Comparison of ENCODE assay signal across 8 cellular contexts in genomic region chr14:77761205-77761931, GRCh38. TPM values are rescaled to one million over a fixed set of nuclear protein-coding genes. Genes with fewer than 3 reads are reported as not detected.
DNase-seq lines count a peak whose midpoint lies in the region; ATAC-seq and TF ChIP-seq lines count a peak whose summit lies in the region.

No MANE protein-coding gene starts in this region.

- peaks cover 14% of the 10 kb centered on the region for H3K36me3 Mint-ChIP-seq in activated naive CD8-positive, alpha-beta T cell treated with anti-CD3 and anti-CD28 coated beads for 36 hours

- H3K4me3 Mint-ChIP-seq in activated naive CD8-positive, alpha-beta T cell treated with anti-CD3 and anti-CD28 coated beads for 36 hours = peak overlapping the region; percentile 93

- peaks cover 29% of the 10 kb centered on the region for H3K4me1 Mint-ChIP-seq in activated naive CD8-positive, alpha-beta T cell treated with anti-CD3 and anti-CD28 coated beads for 36 hours

- TF ChIP-seq CTCF in AG09309 (IDR thresholded peaks at IDR 0.05; ENCODE audit: control insufficient read depth, insufficient read depth, low read depth, low read length, missing control alignments) = peak; percentile 31
- peak; percentile 26 for TF ChIP-seq CTCF in GM12873 (IDR thresholded peaks at IDR 0.05; ENCODE audit: insufficient read depth, low read depth, low read length, missing control alignments)

- peak overlapping the region; percentile 97 for H3K27ac Mint-ChIP-seq in activated naive CD8-positive, alpha-beta T cell treated with anti-CD3 and anti-CD28 coated beads for 36 hours

- intact Hi-C loops in head of caudate nucleus (cut with DNase I) = loop anchor here (5.0 kb wide), 1 partner anchor 41 kb away; the partner anchor contains the start of gene ADCK1
- intact Hi-C loops in posterior vena cava (cut with DNase I) = no loop called here

- peak; percentile 75 for DNase-seq in AG09309 (ENCODE audit: low read depth)
- DNase-seq in NCI-H2171 (lab: John Stamatoyannopoulos, UW) = peak; percentile 15
- no peak for DNase-seq in activated naive CD8-positive, alpha-beta T cell treated with anti-CD3 and anti-CD28 coated beads for 36 hours
- DNase-seq in head of caudate nucleus = peak in 35 of 42 donors; percentile 9 to 65 (median 33)
- DNase-seq in non-pigmented ciliary epithelial cell (ENCODE audit: low read depth) = peak; percentile 79
- no peak for DNase-seq in posterior vena cava (ENCODE audit: low spot score)

- H3K4me3 ChIP-seq in AG09309 (ENCODE audit: control insufficient read depth, low read depth, low read length) = peak overlapping the region; percentile 71

- no peaks in the 10 kb centered on the region for H3K27me3 Mint-ChIP-seq in activated naive CD8-positive, alpha-beta T cell treated with anti-CD3 and anti-CD28 coated beads for 36 hours

- ATAC-seq in HG02884 (IDR thresholded peaks at IDR 0.05; ENCODE audit: unreplicated experiment) = peak; percentile 16

- no peaks in the 10 kb centered on the region for H3K9me3 Mint-ChIP-seq in activated naive CD8-positive, alpha-beta T cell treated with anti-CD3 and anti-CD28 coated beads for 36 hours

RNA-seq across cellular contexts. Expression of gene SNW1, which starts 0.4 kb away (rescaled TPM):
- total RNA-seq in activated naive CD8-positive, alpha-beta T cell treated with anti-CD3 and anti-CD28 coated beads for 36 hours = 100 to 1,000 TPM; 114 to 117 TPM
- total RNA-seq in posterior vena cava = 10 to 100 TPM; 52.5 to 58.1 TPM

RNA-seq across cellular contexts. Expression of gene ADCK1, which starts 38.5 kb away (rescaled TPM):
- total RNA-seq in activated naive CD8-positive, alpha-beta T cell treated with anti-CD3 and anti-CD28 coated beads for 36 hours = 1 to 10 TPM; 6.6 to 6.8 TPM
- 1 to 10 TPM; 5.0 to 6.2 TPM for total RNA-seq in posterior vena cava

RNA-seq across cellular contexts. Expression of gene SLIRP, which starts 53.5 kb away (rescaled TPM):
- total RNA-seq in activated naive CD8-positive, alpha-beta T cell treated with anti-CD3 and anti-CD28 coated beads for 36 hours = 100 to 1,000 TPM; 182 to 190 TPM
- total RNA-seq in posterior vena cava = 10 to 100 TPM; 87.4 to 89.7 TPM

RNA-seq across cellular contexts. Expression of gene ALKBH1, which starts 53.5 kb away (rescaled TPM):
- total RNA-seq in activated naive CD8-positive, alpha-beta T cell treated with anti-CD3 and anti-CD28 coated beads for 36 hours = 10 to 100 TPM; 18.5 to 22.1 TPM
- 1 to 10 TPM; 6.7 to 8.2 TPM for total RNA-seq in posterior vena cava

Comparison
In these comparisons a context has a peak if more than half of its experiments do, and no peak if none do; other contexts are left out.
1. DNase-seq: peak in AG09309 (single experiment), NCI-H2171 (single experiment), head of caudate nucleus (35 of 42) and non-pigmented ciliary epithelial cell (single experiment); none in activated naive CD8-positive, alpha-beta T cell treated with anti-CD3 and anti-CD28 coated beads for 36 hours (single experiment) and posterior vena cava (single experiment).